ENCODE assay signal across 20 cellular contexts in genomic region chr7:70353310-70353947, GRCh38.
A peak's percentile ranks its signal among the peaks of the same experiment; 100 is the strongest.
DNase-seq lines count a peak whose midpoint lies in the region; ATAC-seq and TF ChIP-seq lines count a peak whose summit lies in the region.
"Had no signal": no experiment of that assay in that cellular context is flagged by ENCODE, and none has a peak within 500 bp of the region (broad histone marks: within the 10 kb centered on the region; RNA-seq: fewer than 3 reads in every experiment).

No MANE protein-coding gene starts in this region.

- H3K27me3 Mint-ChIP-seq in type B pancreatic cell, result peaks cover 4% of the 10 kb centered on the region
- no peaks in the 10 kb centered on the region for H3K27me3 Mint-ChIP-seq in activated CD4-positive, alpha-beta T cell treated with anti-CD3 and anti-CD28 coated beads, Interleukin-2, amount 10 ng/mL, durations not matched to agents 7 days and 5 days

- POLR2A ChIA-PET in activated CD4-positive, alpha-beta T cell treated with anti-CD3 and anti-CD28 coated beads, Interleukin-2, amount 10 ng/mL, durations not matched to agents 7 days and 5 days (lab: Charles Lee), result no interaction called here

- DNase-seq in NCI-H510A treated with DMSO at 0.1 percent for 48 hours (lab: John Stamatoyannopoulos, UW), result peak; percentile 7
- no peak for DNase-seq in NCI-H510A (lab: John Stamatoyannopoulos, UW)
- DNase-seq in NCI-H748 treated with DMSO at 0.1 percent for 48 hours (lab: John Stamatoyannopoulos, UW), result peak; percentile 54
- peak; percentile 13 for DNase-seq in fibroblast of gingiva (ENCODE audit: low read depth)
- no peak for DNase-seq in type B pancreatic cell (ENCODE audit: extremely low spot score, unreplicated experiment)
- no peak for DNase-seq in activated CD4-positive, alpha-beta T cell treated with anti-CD3 and anti-CD28 coated beads, Interleukin-2, amount 10 ng/mL, durations not matched to agents 7 days and 5 days
- DNase-seq in germinal center (ENCODE audit: low spot score), result no peak
- DNase-seq: activated CD4-positive, alpha-beta T cell treated with anti-CD3 and anti-CD28 coated beads for 4 hours; activated effector memory CD4-positive, alpha-beta T cell treated with anti-CD3 and anti-CD28 coated beads, Interleukin-2, amount 50 U/mL, for 16 hours; cortex of kidney; HFFc6; IMR-90; NCI-H2081 treated with DMSO at 0.1 percent for 48 hours; NK-92 treated with Interleukin-12 subunit alpha and Interleukin-12 subunit beta, amount 100 ng/mL, for 24 hours; nucleus accumbens; spleen; stimulated activated CD8-positive, alpha-beta memory T cell treated with anti-CD3 and anti-CD28 coated beads, Interleukin-4, amount 100 ng/mL, for 48 hours had no signal

- no peak for ATAC-seq in HG02678 (IDR thresholded peaks at IDR 0.05; ENCODE audit: unreplicated experiment)
- ATAC-seq: left lobe of liver had no signal

- no peak for TF ChIP-seq CTCF in type B pancreatic cell (conservative IDR thresholded peaks at IDR 0.05)

- no peak overlapping the region for H3K27ac Mint-ChIP-seq in type B pancreatic cell
- no peak overlapping the region for H3K27ac Mint-ChIP-seq in activated CD4-positive, alpha-beta T cell treated with anti-CD3 and anti-CD28 coated beads, Interleukin-2, amount 10 ng/mL, durations not matched to agents 7 days and 5 days
- H3K27ac Mint-ChIP-seq: CD14-positive monocyte, HFFc6 had no signal

- peak overlapping the region; percentile 12 for H3K4me3 Mint-ChIP-seq in type B pancreatic cell
- no peak overlapping the region for H3K4me3 Mint-ChIP-seq in activated CD4-positive, alpha-beta T cell treated with anti-CD3 and anti-CD28 coated beads, Interleukin-2, amount 10 ng/mL, durations not matched to agents 7 days and 5 days
- H3K4me3 Mint-ChIP-seq: CD14-positive monocyte, HFFc6 had no signal

- peaks cover 9% of the 10 kb centered on the region for H3K36me3 Mint-ChIP-seq in type B pancreatic cell
- H3K36me3 Mint-ChIP-seq in activated CD4-positive, alpha-beta T cell treated with anti-CD3 and anti-CD28 coated beads, Interleukin-2, amount 10 ng/mL, durations not matched to agents 7 days and 5 days (ENCODE audit: low read depth), result no peaks in the 10 kb centered on the region
- H3K36me3 Mint-ChIP-seq: CD14-positive monocyte had no signal

- CTCF ChIA-PET in activated CD4-positive, alpha-beta T cell treated with anti-CD3 and anti-CD28 coated beads, Interleukin-2, amount 10 ng/mL, durations not matched to agents 7 days and 5 days (lab: Charles Lee), result no interaction called here

- H3K9me3 Mint-ChIP-seq in type B pancreatic cell, result peaks cover 4% of the 10 kb centered on the region
- peaks cover 5% of the 10 kb centered on the region for H3K9me3 Mint-ChIP-seq in activated CD4-positive, alpha-beta T cell treated with anti-CD3 and anti-CD28 coated beads, Interleukin-2, amount 10 ng/mL, durations not matched to agents 7 days and 5 days

- H3K4me1 Mint-ChIP-seq in type B pancreatic cell (ENCODE audit: unreplicated experiment), result peaks cover 37% of the 10 kb centered on the region
- peaks cover 11% of the 10 kb centered on the region for H3K4me1 Mint-ChIP-seq in activated CD4-positive, alpha-beta T cell treated with anti-CD3 and anti-CD28 coated beads, Interleukin-2, amount 10 ng/mL, durations not matched to agents 7 days and 5 days

Comparison
In these comparisons a context has a peak if more than half of its experiments do, and no peak if none do; other contexts are left out.
1. DNase-seq: peak in NCI-H510A treated with DMSO at 0.1 percent for 48 hours (single experiment), NCI-H748 treated with DMSO at 0.1 percent for 48 hours (single experiment) and fibroblast of gingiva (single experiment); none in NCI-H510A (single experiment), type B pancreatic cell (single experiment), activated CD4-positive, alpha-beta T cell treated with anti-CD3 and anti-CD28 coated beads, Interleukin-2, amount 10 ng/mL, durations not matched to agents 7 days and 5 days (single experiment) and germinal center (single experiment).